Comparison of ENCODE assay signal across 9 cellular contexts in the genomic region with DNA sequence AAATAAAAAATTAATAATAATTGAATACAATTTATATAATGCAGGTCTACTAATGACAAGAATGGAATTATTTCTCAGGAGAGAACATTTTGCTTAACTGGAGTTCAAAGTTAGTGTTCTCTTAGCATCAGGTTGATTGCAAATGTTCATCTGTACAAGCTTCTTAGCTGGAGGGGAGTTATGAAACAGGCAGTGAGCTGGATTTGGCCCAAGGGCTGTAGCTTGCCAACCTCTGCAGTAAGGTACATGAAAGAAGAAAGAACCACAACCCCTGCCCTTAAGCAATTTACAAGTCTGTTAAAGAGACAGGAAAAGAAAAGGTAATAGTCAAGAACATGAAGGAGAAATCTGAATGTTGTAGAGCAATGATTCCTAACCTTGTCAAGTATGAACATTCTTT. TPM values are rescaled to one million over a fixed set of nuclear protein-coding genes. Genes with fewer than 3 reads are reported as not detected.
DNase-seq lines count a peak whose midpoint lies in the region; ATAC-seq and TF ChIP-seq lines count a peak whose summit lies in the region.
"Had no signal": no experiment of that assay in that cellular context is flagged by ENCODE, and none has a peak within 500 bp of the region (broad histone marks: within the 10 kb centered on the region; RNA-seq: fewer than 3 reads in every experiment).

No MANE protein-coding gene starts in this region.

- H3K27ac Mint-ChIP-seq in chondrocyte (ENCODE audit: unreplicated experiment): peak overlapping the region; percentile 53
- no peak overlapping the region for H3K27ac Mint-ChIP-seq in Calu3 (ENCODE audit: unreplicated experiment)

- H3K4me1 ChIP-seq in left lung: peaks cover 0 to 51% of the 10 kb centered on the region in 2 donors

- TF ChIP-seq CTCF in AG04449 (IDR thresholded peaks at IDR 0.05; ENCODE audit: insufficient read depth, low read length, missing control alignments) (no peak), chondrocyte (IDR thresholded peaks at IDR 0.05) (no peak), left lung (IDR thresholded peaks at IDR 0.05) (no peak), Calu3 (IDR thresholded peaks at IDR 0.05; ENCODE audit: unreplicated experiment) (no peak)

- H3K36me3 Mint-ChIP-seq in chondrocyte (ENCODE audit: low read depth): peaks cover 14% of the 10 kb centered on the region
- no peaks in the 10 kb centered on the region for H3K36me3 Mint-ChIP-seq in Calu3 (ENCODE audit: insufficient read depth, unreplicated experiment)

- BruUV-seq in Calu3 (replicated peaks; lab: Mats Ljungman, UMichigan): no TSS peak

- H3K9me3 Mint-ChIP-seq in chondrocyte (ENCODE audit: low read depth) (no peaks in the 10 kb centered on the region), Calu3 (ENCODE audit: low read depth, unreplicated experiment) (no peaks in the 10 kb centered on the region)

- H3K36me3 ChIP-seq in left lung: peaks cover 0 to 13% of the 10 kb centered on the region in 2 donors

- no peak overlapping the region for H3K4me3 ChIP-seq in AG04449 (ENCODE audit: low read depth, low read length)
- H3K4me3 ChIP-seq in left lung: no peak overlapping the region

- no peak overlapping the region for H3K4me3 Mint-ChIP-seq in chondrocyte (ENCODE audit: unreplicated experiment)
- H3K4me3 Mint-ChIP-seq in Calu3 (ENCODE audit: low read depth, unreplicated experiment): no peak overlapping the region

- H3K4me1 Mint-ChIP-seq in chondrocyte (ENCODE audit: low read depth) (peaks cover 4% of the 10 kb centered on the region), Calu3 (ENCODE audit: low read depth, unreplicated experiment) (peaks cover 7% of the 10 kb centered on the region)

- CTCF ChIA-PET in AG04449 (lab: Yijun Ruan, JAX) (interaction anchor here (0.9 kb wide), 1 partner anchor 115 kb away, joined by 3 read pairs; no protein-coding TSS in a partner anchor), Calu3 (lab: Charles Lee) (no interaction called here)

- intact Hi-C loops in left lung (cut with DNase I): no loop called here
- intact Hi-C loops in Calu3 (cut with micrococcal nuclease; ENCODE audit: unreplicated experiment): no loop called here

- POLR2A ChIA-PET in AG04449 (lab: Yijun Ruan, JAX): no interaction called here

- H3K27ac ChIP-seq in left lung: peak overlapping the region in 1 of 2 donors; percentile 24

- H3K27me3 Mint-ChIP-seq in chondrocyte (ENCODE audit: low read depth): no peaks in the 10 kb centered on the region
- no peaks in the 10 kb centered on the region for H3K27me3 Mint-ChIP-seq in Calu3 (ENCODE audit: unreplicated experiment)

- ATAC-seq in left lung: peak; percentile 72

- DNase-seq in AG04449 (ENCODE audit: low read depth, low spot score): peak; percentile 5
- peak; percentile 74 for DNase-seq in M059J (ENCODE audit: low read depth)
- DNase-seq in chondrocyte (ENCODE audit: low spot score): no peak
- DNase-seq in left lung: no peak
- no peak for DNase-seq in NCI-H524 treated with DMSO at 0.1 percent for 48 hours (lab: John Stamatoyannopoulos, UW)
- DNase-seq in activated CD4-positive, alpha-beta T cell treated with anti-CD3 and anti-CD28 coated beads for 4 hours: no peak
- DNase-seq in Calu3: no peak
- no peak for DNase-seq in NCI-H146 treated with DMSO at 0.1 percent for 48 hours (lab: John Stamatoyannopoulos, UW; ENCODE audit: unreplicated experiment)
- DNase-seq: NCI-H187 treated with DMSO at 0.1 percent for 48 hours had no signal

- H3K9me3 ChIP-seq in left lung: no peaks in the 10 kb centered on the region

- no peaks in the 10 kb centered on the region for H3K27me3 ChIP-seq in left lung

RNA-seq across cellular contexts. Expression of a gene that starts 17.0 kb away (rescaled TPM):
- total RNA-seq in M059J (2014; rRNA removed; shearing (Covaris generic)): 25.5 and 38.6 TPM in 2 replicates
- total RNA-seq in chondrocyte (50.7 to 60.1 TPM (median 59.1 TPM) in 3 replicates), left lung (10 to 100 TPM; 38.9 to 47.1 TPM), Calu3 (2022) (50.6 and 67.7 TPM in 2 replicates)

Comparison
In these comparisons a context has a peak if more than half of its experiments do, and no peak if none do; other contexts are left out.
1. DNase-seq: peak in AG04449 (single experiment) and M059J (single experiment); none in chondrocyte (single experiment), left lung (0 of 2), NCI-H524 treated with DMSO at 0.1 percent for 48 hours (single experiment), activated CD4-positive, alpha-beta T cell treated with anti-CD3 and anti-CD28 coated beads for 4 hours (0 of 2), Calu3 (single experiment) and NCI-H146 treated with DMSO at 0.1 percent for 48 hours (single experiment).